In genomic region chr2:223944166-223944703, GRCh38 we compare ENCODE assay signal across 8 cellular contexts. TPM values are rescaled to one million over a fixed set of nuclear protein-coding genes. Genes with fewer than 3 reads are reported as not detected.
A peak's percentile ranks its signal among the peaks of the same experiment; 100 is the strongest.
DNase-seq lines count a peak whose midpoint lies in the region; ATAC-seq and TF ChIP-seq lines count a peak whose summit lies in the region.

No MANE protein-coding gene starts in this region.

- WGBS in ectodermal cell, 2 experiments, result 0 to 1% methylated on average over 46 of the region's 46 CpGs

- H3K9me3 Mint-ChIP-seq in CD4-positive, alpha-beta memory T cell, result peaks cover 0 to 2% (median 0%) of the 10 kb centered on the region in 8 donors

- peak overlapping the region; percentile 20 to 87 for H3K4me3 ChIP-seq in CD4-positive, alpha-beta memory T cell (ENCODE audit: low read length in 2 of 2)
- H3K4me3 ChIP-seq in ectodermal cell (ENCODE audit: insufficient read depth, low read depth, low read length), result peak overlapping the region; percentile 53
- peak overlapping the region; percentile 94 for H3K4me3 ChIP-seq in lower lobe of right lung

- ATAC-seq in lower lobe of right lung, result peak; percentile 73 to 77

- H3K9me3 ChIP-seq in CD4-positive, alpha-beta memory T cell (ENCODE audit: control insufficient read depth in 1 of 2, low read length in 2 of 2), result no peaks in the 10 kb centered on the region
- H3K9me3 ChIP-seq in ectodermal cell (ENCODE audit: control insufficient read depth, low read length) (no peaks in the 10 kb centered on the region), lower lobe of right lung (no peaks in the 10 kb centered on the region)

- POLR2A ChIA-PET in CD4-positive, alpha-beta memory T cell (lab: Charles Lee; ENCODE audit: partially characterized antibody), result interaction anchor here (1.5 to 3.1 kb wide), 3 partner anchors 8 to 14 kb away, joined by 12 to 55 read pairs (median 13); partner anchors contain the start of gene MRPL44

- peaks cover 13 to 14% of the 10 kb centered on the region in 2 donors for H3K36me3 Mint-ChIP-seq in CD4-positive, alpha-beta memory T cell

- TF ChIP-seq CTCF in lower lobe of right lung (IDR thresholded peaks at IDR 0.05), result no peak

- H3K27me3 ChIP-seq in CD4-positive, alpha-beta memory T cell (ENCODE audit: insufficient read depth, low read length), result no peaks in the 10 kb centered on the region
- H3K27me3 ChIP-seq in ectodermal cell (ENCODE audit: control insufficient read depth, insufficient read depth, low read length, poor library complexity, severe bottlenecking) (no peaks in the 10 kb centered on the region), lower lobe of right lung (ENCODE audit: low read depth) (no peaks in the 10 kb centered on the region)

- peak in 4 of 5 donors; percentile 9 to 45 (median 26) for DNase-seq in CD4-positive, alpha-beta memory T cell
- DNase-seq in HCEC 1CT (peak; percentile 33), T-helper 9 cell (peak; percentile 28), lower lobe of right lung (peak; percentile 64), superior temporal gyrus (ENCODE audit: extremely low spot score) (peak; percentile 27), NCI-H2196 (lab: John Stamatoyannopoulos, UW; ENCODE audit: unreplicated experiment) (no peak), NCI-H187 treated with DMSO at 0.1 percent for 48 hours (lab: John Stamatoyannopoulos, UW) (no peak)

- CTCF ChIA-PET in CD4-positive, alpha-beta memory T cell (lab: Charles Lee; ENCODE audit: partially characterized antibody), result interaction anchor here (1.3 to 1.8 kb wide), 3 partner anchors 13 to 49 kb away, joined by 3 to 7 read pairs (median 4); partner anchors contain the start of gene MRPL44

- peak overlapping the region; percentile 90 to 95 (median 92) for H3K4me3 Mint-ChIP-seq in CD4-positive, alpha-beta memory T cell

- H3K4me1 ChIP-seq in CD4-positive, alpha-beta memory T cell (ENCODE audit: insufficient read depth, low read length), result peaks cover 45% of the 10 kb centered on the region
- peaks cover 14% of the 10 kb centered on the region for H3K4me1 ChIP-seq in ectodermal cell (ENCODE audit: control insufficient read depth, insufficient read depth, low read length)
- peaks cover 32% of the 10 kb centered on the region for H3K4me1 ChIP-seq in lower lobe of right lung

- peaks cover 39 to 70% (median 55%) of the 10 kb centered on the region in 4 donors for H3K4me1 Mint-ChIP-seq in CD4-positive, alpha-beta memory T cell

- intact Hi-C loops in CD4-positive, alpha-beta memory T cell (cut with micrococcal nuclease), result no loop called here
- intact Hi-C loops in lower lobe of right lung (cut with DNase I), result no loop called here

- H3K27ac ChIP-seq in CD4-positive, alpha-beta memory T cell (ENCODE audit: low read depth, low read length), result peak overlapping the region; percentile 50
- H3K27ac ChIP-seq in ectodermal cell (ENCODE audit: insufficient read depth, low read depth, low read length, poor library complexity, severe bottlenecking), result no peak overlapping the region
- peak overlapping the region; percentile 96 for H3K27ac ChIP-seq in lower lobe of right lung

- peak overlapping the region; percentile 82 to 94 (median 92) for H3K27ac Mint-ChIP-seq in CD4-positive, alpha-beta memory T cell

- H3K36me3 ChIP-seq in CD4-positive, alpha-beta memory T cell (ENCODE audit: insufficient read depth, low read length), result no peaks in the 10 kb centered on the region
- H3K36me3 ChIP-seq in ectodermal cell (ENCODE audit: control insufficient read depth, insufficient read depth, low read length) (no peaks in the 10 kb centered on the region), lower lobe of right lung (no peaks in the 10 kb centered on the region)

- no peaks in the 10 kb centered on the region for H3K27me3 Mint-ChIP-seq in CD4-positive, alpha-beta memory T cell

RNA-seq across cellular contexts. Expression of gene WDFY1, which starts 0.9 kb away (rescaled TPM):
- 10 to 100 TPM; 31.5 to 37.7 TPM for total RNA-seq in CD4-positive, alpha-beta memory T cell
- polyA plus RNA-seq in CD4-positive, alpha-beta memory T cell, result 10 to 100 TPM; 26.5 to 30.9 TPM
- 83.3 TPM for polyA plus RNA-seq in ectodermal cell (2013, experiment 1 of 4)
- 117 TPM for polyA plus RNA-seq in ectodermal cell (2013, experiment 2 of 4)
- 74.8 TPM for polyA plus RNA-seq in ectodermal cell (2013, experiment 3 of 4)
- 90.7 TPM for polyA plus RNA-seq in ectodermal cell (2013, experiment 4 of 4)
- total RNA-seq in lower lobe of right lung, result 45.5 TPM

RNA-seq across cellular contexts. Expression of gene MRPL44, which starts 13.0 kb away (rescaled TPM):
- total RNA-seq in CD4-positive, alpha-beta memory T cell, result 10 to 100 TPM; 20.1 to 22.1 TPM
- 10 to 100 TPM; 26.5 to 45.2 TPM for polyA plus RNA-seq in CD4-positive, alpha-beta memory T cell
- polyA plus RNA-seq in ectodermal cell (2013, experiment 1 of 4), result 53.2 TPM
- 53.3 TPM for polyA plus RNA-seq in ectodermal cell (2013, experiment 2 of 4)
- polyA plus RNA-seq in ectodermal cell (2013, experiment 3 of 4), result 45.5 TPM
- polyA plus RNA-seq in ectodermal cell (2013, experiment 4 of 4), result 47.8 TPM
- 20.7 TPM for total RNA-seq in lower lobe of right lung

Comparison
In these comparisons a context has a peak if more than half of its experiments do, and no peak if none do; other contexts are left out.
1. DNase-seq: peak in CD4-positive, alpha-beta memory T cell (4 of 5), HCEC 1CT (single experiment), T-helper 9 cell (single experiment), lower lobe of right lung (single experiment) and superior temporal gyrus (single experiment); none in NCI-H2196 (single experiment) and NCI-H187 treated with DMSO at 0.1 percent for 48 hours (single experiment).
2. Peak in every context shown above with its lines, with median percentiles within 50 percentile points of each other: H3K4me3 ChIP-seq.